Comparison of ENCODE assay signal across 28 cellular contexts in genomic region chr17:53680745-53681144, GRCh38.
A peak's percentile ranks its signal among the peaks of the same experiment; 100 is the strongest.
DNase-seq lines count a peak whose midpoint lies in the region; ATAC-seq and TF ChIP-seq lines count a peak whose summit lies in the region.
"Had no signal": no experiment of that assay in that cellular context is flagged by ENCODE, and none has a peak within 500 bp of the region (broad histone marks: within the 10 kb centered on the region; RNA-seq: fewer than 3 reads in every experiment).

No MANE protein-coding gene starts in this region.

- H3K4me1 Mint-ChIP-seq in WTC11, result peaks cover 4% of the 10 kb centered on the region
- H3K4me1 Mint-ChIP-seq: B cell; CD14-positive monocyte; CD4-positive, alpha-beta memory T cell; CD4-positive, CD25-positive, alpha-beta regulatory T cell; CD8-positive, alpha-beta memory T cell had no signal

- ATAC-seq in WTC11, result no peak
- ATAC-seq: A549; CD8-positive, alpha-beta T cell had no signal

- POLR2A ChIA-PET in WTC11 (lab: Charles Lee), result no interaction called here

- CTCF ChIA-PET in WTC11 (lab: Charles Lee), result no interaction called here

- H3K4me3 Mint-ChIP-seq in WTC11, result no peak overlapping the region
- H3K4me3 Mint-ChIP-seq: B cell; CD14-positive monocyte; CD4-positive, alpha-beta memory T cell; CD4-positive, alpha-beta T cell; CD4-positive, CD25-positive, alpha-beta regulatory T cell; CD8-positive, alpha-beta memory T cell; CD8-positive, alpha-beta T cell had no signal

- in situ Hi-C loops in ACHN (cut with HindIII; ENCODE audit: low pct_ligation_motif_present, low pct_unique_long_range_greater_than_20kb, low sequenced_read_pairs), result no loop called here

- DNase-seq in ACHN, result peak; percentile 20
- DNase-seq in WTC11 (ENCODE audit: low spot score), result no peak
- peak; percentile 12 for DNase-seq in renal cortical epithelial cell (ENCODE audit: low read depth)
- DNase-seq in T-helper 1 cell, result no peak
- no peak for DNase-seq in epidermal melanocyte (ENCODE audit: insufficient read length, low spot score)
- no peak for DNase-seq in LoVo (ENCODE audit: low spot score)
- DNase-seq: 8988T; AML-193; BE2C; C1 segment of cervical spinal cord; Caco-2; Calu3; CD4-positive, alpha-beta memory T cell; CD4-positive, alpha-beta T cell; CD4-positive, CD25-positive, alpha-beta regulatory T cell; CD8-positive, alpha-beta memory T cell; CD8-positive, alpha-beta T cell; COR-L47; DMS 273 treated with DMSO at 0.1 percent for 48 hours; DMS153; DMS53; DMS79; DMS79 treated with DMSO at 0.1 percent for 48 hours; DND-41; EL had no signal

- no peak for TF ChIP-seq CTCF in WTC11 (IDR thresholded peaks at IDR 0.05)

- H3K36me3 Mint-ChIP-seq in WTC11, result peaks cover 31% of the 10 kb centered on the region
- H3K36me3 Mint-ChIP-seq: CD14-positive monocyte; CD4-positive, alpha-beta memory T cell; CD4-positive, CD25-positive, alpha-beta regulatory T cell; CD8-positive, alpha-beta memory T cell; CD8-positive, alpha-beta T cell had no signal

- peaks cover 54% of the 10 kb centered on the region for H3K9me3 Mint-ChIP-seq in WTC11

- peaks cover 2% of the 10 kb centered on the region; the same call in 1 of the 2 replicates for H3K27me3 Mint-ChIP-seq in WTC11 (ENCODE audit: low read depth)
- H3K27me3 Mint-ChIP-seq: B cell; CD4-positive, alpha-beta memory T cell; CD4-positive, alpha-beta T cell; CD4-positive, CD25-positive, alpha-beta regulatory T cell; CD8-positive, alpha-beta memory T cell had no signal

- no peak overlapping the region for H3K27ac Mint-ChIP-seq in WTC11
- H3K27ac Mint-ChIP-seq: B cell; CD14-positive monocyte; CD4-positive, alpha-beta memory T cell; CD4-positive, alpha-beta T cell; CD4-positive, CD25-positive, alpha-beta regulatory T cell; CD8-positive, alpha-beta memory T cell; CD8-positive, alpha-beta T cell had no signal

TF ChIP-seq in WTC11, 78 proteins besides CTCF, POLR2A, EP300 and RAD21:
- TF ChIP-seq ETV6 (CRISPR knock-in tag; IDR thresholded peaks at IDR 0.05) (no peak), ZNF317 (CRISPR knock-in tag; IDR thresholded peaks at IDR 0.05; ENCODE audit: borderline replicate concordance, low read depth) (peak; percentile 96)

Comparison
In these comparisons a context has a peak if more than half of its experiments do, and no peak if none do; other contexts are left out.
1. DNase-seq: peak in ACHN (single experiment) and renal cortical epithelial cell (single experiment); none in WTC11 (single experiment), T-helper 1 cell (0 of 5), epidermal melanocyte (single experiment) and LoVo (single experiment).